8 cellular contexts compared by ENCODE assay signal in genomic region chr20:35277531-35278395, GRCh38. TPM values are rescaled to one million over a fixed set of nuclear protein-coding genes. Genes with fewer than 3 reads are reported as not detected.
DNase-seq lines count a peak whose midpoint lies in the region; ATAC-seq, FAIRE-seq and TF ChIP-seq lines count a peak whose summit lies in the region.

MMP24OS (minus strand) TSS chr20:35278122; CDS start chr20:35277929, 193 bp downstream.

- TF ChIP-seq CTCF in 22Rv1 (IDR thresholded peaks at IDR 0.05): peak; percentile 57
- TF ChIP-seq CTCF in WI38 (IDR thresholded peaks at IDR 0.05; ENCODE audit: low read depth, low read length): 0 out of 2 replicates have a peak, but pooled peaks have one; percentile 3
- peak; percentile 43 for TF ChIP-seq CTCF in bronchial epithelial cell (IDR thresholded peaks at IDR 0.05; ENCODE audit: insufficient read depth, low read length, severe bottlenecking)
- TF ChIP-seq CTCF in smooth muscle cell (IDR thresholded peaks at IDR 0.05; ENCODE audit: borderline replicate concordance, insufficient read depth, poor library complexity, severe bottlenecking): no peak

- peak; percentile 66 for ATAC-seq in GM18505 (IDR thresholded peaks at IDR 0.05; ENCODE audit: unreplicated experiment)
- peak; percentile 83 for ATAC-seq in HG02970 (IDR thresholded peaks at IDR 0.05; ENCODE audit: low FRiP score, unreplicated experiment)

- FAIRE-seq in bronchial epithelial cell (lab: Jason Lieb, UNC): no peak

- peaks cover 25% of the 10 kb centered on the region for H3F3A ChIP-seq in smooth muscle cell (ENCODE audit: low read depth)

- H2AFZ ChIP-seq in smooth muscle cell (ENCODE audit: low read depth): no peak within 1 kb of the TSS

- peak within 1 kb of the TSS; percentile 86 for H3K9ac ChIP-seq in smooth muscle cell (ENCODE audit: low read depth)

- 1% methylated on average over 36 of the region's 76 CpGs for WGBS in smooth muscle cell (ENCODE audit: low lambda C conversion rate)

- H3K27me3 ChIP-seq in bronchial epithelial cell (ENCODE audit: control insufficient read depth, insufficient read depth, low read length) (no peaks in the 10 kb centered on the region), smooth muscle cell (ENCODE audit: low read depth) (no peaks in the 10 kb centered on the region)

- H3K4me2 ChIP-seq in smooth muscle cell: peak within 1 kb of the TSS; percentile 97

- H3K79me2 ChIP-seq in smooth muscle cell (ENCODE audit: low read depth): peaks cover 30% of the 10 kb centered on the region

- no peaks in the 10 kb centered on the region for H3K4me1 ChIP-seq in smooth muscle cell (ENCODE audit: low read depth)

- H3K27ac ChIP-seq in 22Rv1 (peak within 1 kb of the TSS; percentile 87), smooth muscle cell (ENCODE audit: low read depth) (peak within 1 kb of the TSS; percentile 89)

- H3K36me3 ChIP-seq in bronchial epithelial cell (ENCODE audit: control insufficient read depth, insufficient read depth, low read length): peaks cover 28% of the 10 kb centered on the region
- H3K36me3 ChIP-seq in smooth muscle cell (ENCODE audit: low read depth): no peaks in the 10 kb centered on the region

- H3K9me3 ChIP-seq in smooth muscle cell (replicated peaks; ENCODE audit: low read depth): no peaks in the 10 kb centered on the region

- H4K20me1 ChIP-seq in smooth muscle cell (ENCODE audit: low read depth): peaks cover 11% of the 10 kb centered on the region

- TF ChIP-seq POLR2A in GM18505 (IDR thresholded peaks at IDR 0.05; ENCODE audit: borderline replicate concordance, extremely low read depth, insufficient read depth, insufficient read length): peak; percentile 90

- DNase-seq in NCI-H2081 treated with DMSO at 0.1 percent for 48 hours (lab: John Stamatoyannopoulos, UW) (peak; percentile 56), bronchial epithelial cell (ENCODE audit: low read depth) (peak; percentile 73), iPS-NIHi7 (ENCODE audit: extremely low spot score) (peak; percentile 96), smooth muscle cell (lab: John Stamatoyannopoulos, UW; ENCODE audit: unreplicated experiment) (peak; percentile 69)

- peak within 1 kb of the TSS; percentile 76 for H3K4me3 ChIP-seq in WI38 (ENCODE audit: low read depth, low read length)
- peak within 1 kb of the TSS; percentile 46 for H3K4me3 ChIP-seq in bronchial epithelial cell (ENCODE audit: low read depth, low read length)
- H3K4me3 ChIP-seq in smooth muscle cell: peak within 1 kb of the TSS; percentile 90

RNA-seq across cellular contexts. Expression of gene MMP24OS, which starts in this region (rescaled TPM):
- total RNA-seq in bronchial epithelial cell: 5.0 and 6.9 TPM in 2 replicates
- total RNA-seq in smooth muscle cell: 14.3 and 22.7 TPM in 2 replicates
- polyA plus RNA-seq in smooth muscle cell: 43.7 and 44.7 TPM in 2 replicates

Comparison
In these comparisons a context has a peak if more than half of its experiments do, and no peak if none do; other contexts are left out.
1. Peak in every context shown above with its lines: DNase-seq, ATAC-seq, H3K4me3 ChIP-seq and H3K27ac ChIP-seq.